In genomic region chr7:33669251-33669670, GRCh38 we compare ENCODE assay signal across 14 cellular contexts.
DNase-seq lines count a peak whose midpoint lies in the region; ATAC-seq and TF ChIP-seq lines count a peak whose summit lies in the region.
"Had no signal": no experiment of that assay in that cellular context is flagged by ENCODE, and none has a peak within 500 bp of the region (broad histone marks: within the 10 kb centered on the region; RNA-seq: fewer than 3 reads in every experiment).

No MANE protein-coding gene starts in this region.

- no TSS peak for BruUV-seq in PC-3 (replicated peaks; lab: Mats Ljungman, UMichigan)

- H3K27me3 Mint-ChIP-seq in activated T-cell treated with anti-CD3 and anti-CD28 coated beads, Interleukin-2, amount 50 U/mL, for 72 hours (ENCODE audit: low read depth) = no peaks in the 10 kb centered on the region

- no peaks in the 10 kb centered on the region for H3K79me2 ChIP-seq in PC-3 (ENCODE audit: low read length)

- no peaks in the 10 kb centered on the region for H3K9me3 Mint-ChIP-seq in activated T-cell treated with anti-CD3 and anti-CD28 coated beads, Interleukin-2, amount 50 U/mL, for 72 hours
- H3K9me3 Mint-ChIP-seq: neural progenitor cell had no signal

- 0 out of 2 replicates have a peak overlapping the region, but pooled peaks have one; percentile 28 for H2AFZ ChIP-seq in PC-3 (ENCODE audit: low read length)
- H2AFZ ChIP-seq: neural progenitor cell had no signal

- peak; percentile 90 for ATAC-seq in PC-3
- ATAC-seq in HG03135 (IDR thresholded peaks at IDR 0.05; ENCODE audit: unreplicated experiment) = no peak
- ATAC-seq in HG02938 (IDR thresholded peaks at IDR 0.05; ENCODE audit: unreplicated experiment) = no peak
- no peak for ATAC-seq in activated T-cell treated with anti-CD3 and anti-CD28 coated beads, Interleukin-2, amount 50 U/mL, for 72 hours (replicated peaks in 1 of 2)
- ATAC-seq: activated CD4-positive, CD25-positive, alpha-beta regulatory T cell treated with anti-CD3 and anti-CD28 coated beads, Interleukin-2, amount 50 U/mL, for 24 hours; Panc1 had no signal

- H3K4me2 ChIP-seq in PC-3 (ENCODE audit: low read length) = peak overlapping the region; percentile 59
- H3K4me2 ChIP-seq: neural progenitor cell had no signal

- CTCF ChIA-PET in PC-3 (lab: Charles Lee) = interaction anchor here (0.6 kb wide), 2 partner anchors 27 to 101 kb away, joined by 3 to 5 read pairs; no protein-coding TSS in a partner anchor

- peak; percentile 61 for DNase-seq in NCI-H187 treated with DMSO at 0.1 percent for 48 hours (lab: John Stamatoyannopoulos, UW)
- DNase-seq in NCI-H187 (lab: John Stamatoyannopoulos, UW) = no peak
- DNase-seq in PC-3 = peak; percentile 77
- DNase-seq in glomerular visceral epithelial cell (ENCODE audit: extremely low spot score) = peak; percentile 57
- DNase-seq in smooth muscle cell of the brain vasculature (ENCODE audit: low read depth, low spot score) = peak; percentile 21
- no peak for DNase-seq in activated T-cell treated with anti-CD3 and anti-CD28 coated beads, Interleukin-2, amount 50 U/mL, for 72 hours
- DNase-seq: 8988T; effector CD8-positive, alpha-beta T cell; stimulated activated CD4-positive, alpha-beta T cell treated with anti-CD3 and anti-CD28 coated beads, Interleukin-2, amount 100 ng/mL, for 48 hours had no signal

- no peaks in the 10 kb centered on the region for H3K9me2 ChIP-seq in PC-3 (replicated peaks; ENCODE audit: low read length)

- H3K27ac ChIP-seq in PC-3 (ENCODE audit: low read length) = peak overlapping the region; percentile 64
- H3K27ac ChIP-seq: neural progenitor cell had no signal

- TF ChIP-seq CTCF in PC-3 (conservative IDR thresholded peaks at IDR 0.05; ENCODE audit: low read depth, low read length) = no peak

- no peaks in the 10 kb centered on the region for H3K4me1 Mint-ChIP-seq in activated T-cell treated with anti-CD3 and anti-CD28 coated beads, Interleukin-2, amount 50 U/mL, for 72 hours (ENCODE audit: low read depth)

- no peak overlapping the region for H3K4me3 Mint-ChIP-seq in activated T-cell treated with anti-CD3 and anti-CD28 coated beads, Interleukin-2, amount 50 U/mL, for 72 hours
- H3K4me3 Mint-ChIP-seq: neural progenitor cell had no signal

- H4K20me1 ChIP-seq in PC-3 (ENCODE audit: low read length) = no peaks in the 10 kb centered on the region

- no peaks in the 10 kb centered on the region for H3K36me3 ChIP-seq in PC-3 (ENCODE audit: low read depth, low read length)
- H3K36me3 ChIP-seq: neural progenitor cell had no signal

- H3K36me3 Mint-ChIP-seq in activated T-cell treated with anti-CD3 and anti-CD28 coated beads, Interleukin-2, amount 50 U/mL, for 72 hours (ENCODE audit: insufficient read depth in 2 of 2) = no peaks in the 10 kb centered on the region
- H3K36me3 Mint-ChIP-seq: neural progenitor cell had no signal

- H3K4me1 ChIP-seq in PC-3 (ENCODE audit: insufficient read depth, low read length) = peaks cover 24% of the 10 kb centered on the region
- H3K4me1 ChIP-seq: neural progenitor cell had no signal

- H3K9me3 ChIP-seq in PC-3 (ENCODE audit: low read length) = no peaks in the 10 kb centered on the region

- peak overlapping the region; percentile 39 for H3K9ac ChIP-seq in PC-3 (ENCODE audit: low read length)
- H3K9ac ChIP-seq: neural progenitor cell had no signal

- H3K27me3 ChIP-seq in PC-3 (ENCODE audit: low read length) = no peaks in the 10 kb centered on the region
- H3K27me3 ChIP-seq: neural progenitor cell had no signal

- intact Hi-C loops in PC-3 (cut with micrococcal nuclease) = loop anchor here (1.0 to 5.0 kb wide), 4 partner anchors 8 to 212 kb away; no protein-coding TSS in a partner anchor

- no peak overlapping the region for H3K27ac Mint-ChIP-seq in activated T-cell treated with anti-CD3 and anti-CD28 coated beads, Interleukin-2, amount 50 U/mL, for 72 hours
- H3K27ac Mint-ChIP-seq: neural progenitor cell had no signal

- H3K4me3 ChIP-seq in PC-3 (ENCODE audit: low read length) = peak overlapping the region; percentile 3; the same call in 1 of the 2 replicates
- H3K4me3 ChIP-seq: neural progenitor cell had no signal

- H3F3A ChIP-seq in PC-3 (ENCODE audit: low read length, unreplicated experiment) = no peaks in the 10 kb centered on the region

- POLR2A ChIA-PET in PC-3 (lab: Charles Lee; ENCODE audit: unreplicated experiment) = interaction anchor here (0.5 to 0.6 kb wide), 2 partner anchors 237 to 1033 kb away, joined by 3 read pairs; no protein-coding TSS in a partner anchor

Comparison
In these comparisons a context has a peak if more than half of its experiments do, and no peak if none do; other contexts are left out.
1. DNase-seq: peak in NCI-H187 treated with DMSO at 0.1 percent for 48 hours (single experiment), PC-3 (single experiment), glomerular visceral epithelial cell (single experiment) and smooth muscle cell of the brain vasculature (single experiment); none in NCI-H187 (0 of 2) and activated T-cell treated with anti-CD3 and anti-CD28 coated beads, Interleukin-2, amount 50 U/mL, for 72 hours (0 of 2).